9 cellular contexts compared by ENCODE assay signal in genomic region chr12:67243260-67243659, GRCh38.
"Had no signal": no experiment of that assay in that cellular context is flagged by ENCODE, and none has a peak within 500 bp of the region (broad histone marks: within the 10 kb centered on the region; RNA-seq: fewer than 3 reads in every experiment).

No MANE protein-coding gene starts in this region.

- H3K9me3 ChIP-seq: HAP-1 had no signal

- H3K36me3 ChIP-seq: HAP-1 had no signal

- DNase-seq: GM23248, GOT3, H7, H9, HCEC 1CT, HFFc6 had no signal

- H3K27ac ChIP-seq: GM23248 had no signal

- H3K4me3 ChIP-seq: GM23248, GM23338, HAP-1 had no signal

- H3K4me1 ChIP-seq: HAP-1 had no signal

- ATAC-seq: GM23338, HCT116 had no signal
